Comparison of ENCODE assay signal across 17 cellular contexts in the genomic region with DNA sequence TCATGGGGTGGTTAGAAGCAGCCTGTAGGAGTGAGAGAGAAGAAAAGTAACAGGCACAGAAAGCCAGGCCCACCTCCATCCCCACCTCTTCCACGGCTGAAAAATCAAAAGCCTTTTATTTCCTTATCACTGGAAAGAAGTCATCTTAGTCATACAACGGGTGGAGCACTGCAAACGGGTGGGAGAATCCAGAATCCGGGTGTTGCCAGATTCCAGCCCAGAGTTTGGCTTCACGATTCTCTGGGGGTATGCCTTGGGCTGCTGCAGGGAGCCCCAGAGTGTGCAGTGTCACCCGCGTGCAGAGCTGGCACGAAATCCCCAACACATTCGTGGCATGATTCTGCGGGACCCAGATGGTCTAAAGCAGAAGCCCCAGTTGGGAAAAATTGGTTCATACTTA. TPM values are rescaled to one million over a fixed set of nuclear protein-coding genes. Genes with fewer than 3 reads are reported as not detected.
DNase-seq lines count a peak whose midpoint lies in the region; ATAC-seq and TF ChIP-seq lines count a peak whose summit lies in the region.
"Had no signal": no experiment of that assay in that cellular context is flagged by ENCODE, and none has a peak within 500 bp of the region (broad histone marks: within the 10 kb centered on the region; RNA-seq: fewer than 3 reads in every experiment).

No MANE protein-coding gene starts in this region.

- peak overlapping the region; percentile 67 for H3K4me2 ChIP-seq in BLaER1

- no peaks in the 10 kb centered on the region for H3K4me1 Mint-ChIP-seq in WTC11
- H3K4me1 Mint-ChIP-seq in nephron progenitor cell = peaks cover 19% of the 10 kb centered on the region
- H3K4me1 Mint-ChIP-seq in CD8-positive, alpha-beta T cell (ENCODE audit: low read depth) = peaks cover 2% of the 10 kb centered on the region

- H3K36me3 Mint-ChIP-seq in WTC11 (peaks cover 9% of the 10 kb centered on the region; the same call in 1 of the 2 replicates), nephron progenitor cell (ENCODE audit: low read depth) (peaks cover 19% of the 10 kb centered on the region)
- no peaks in the 10 kb centered on the region for H3K36me3 Mint-ChIP-seq in CD8-positive, alpha-beta T cell
- H3K36me3 Mint-ChIP-seq: CD4-positive, CD25-positive, alpha-beta regulatory T cell had no signal

- no peak overlapping the region for H3K9ac ChIP-seq in BLaER1

- no peaks in the 10 kb centered on the region for H3K27me3 ChIP-seq in BLaER1
- no peaks in the 10 kb centered on the region for H3K27me3 ChIP-seq in CD8-positive, alpha-beta T cell (ENCODE audit: insufficient read depth, low read length)

- TF ChIP-seq CTCF in HEK293 (tag by site-specific recombination; IDR thresholded peaks at IDR 0.05) (no peak), WTC11 (IDR thresholded peaks at IDR 0.05) (no peak), nephron progenitor cell (IDR thresholded peaks at IDR 0.05) (no peak)
- TF ChIP-seq CTCF in CD8-positive, alpha-beta T cell (IDR thresholded peaks at IDR 0.05) = no peak

- H3K27ac Mint-ChIP-seq in WTC11 = no peak overlapping the region
- peak overlapping the region; percentile 41 for H3K27ac Mint-ChIP-seq in nephron progenitor cell
- no peak overlapping the region for H3K27ac Mint-ChIP-seq in CD8-positive, alpha-beta T cell
- H3K27ac Mint-ChIP-seq: CD4-positive, CD25-positive, alpha-beta regulatory T cell had no signal

- POLR2A ChIA-PET in HEK293 (lab: Yijun Ruan, JAX) (no interaction called here), WTC11 (lab: Charles Lee) (interaction anchor here (1.1 kb wide), 1 partner anchor 58 kb away, joined by 3 read pairs; no protein-coding TSS in a partner anchor)
- POLR2A ChIA-PET in CD8-positive, alpha-beta T cell (lab: Charles Lee) = no interaction called here

- H3K9me3 Mint-ChIP-seq in WTC11 = no peaks in the 10 kb centered on the region
- no peaks in the 10 kb centered on the region for H3K9me3 Mint-ChIP-seq in nephron progenitor cell
- no peaks in the 10 kb centered on the region for H3K9me3 Mint-ChIP-seq in CD8-positive, alpha-beta T cell
- H3K9me3 Mint-ChIP-seq: CD4-positive, CD25-positive, alpha-beta regulatory T cell had no signal

- H3K36me3 ChIP-seq in BLaER1 (peaks cover 2% of the 10 kb centered on the region), HEK293 (ENCODE audit: control insufficient read depth in 2 of 2, insufficient read depth in 1 of 2, low read length in 2 of 2) (peaks cover 0 to 12% of the 10 kb centered on the region in 2 experiments; a peak in 1 of 3 replicates)
- H3K36me3 ChIP-seq in CD8-positive, alpha-beta T cell (ENCODE audit: insufficient read depth, low read length) = no peaks in the 10 kb centered on the region

- peaks cover 12% of the 10 kb centered on the region for H4K20me1 ChIP-seq in BLaER1

- CTCF ChIA-PET in HEK293 (lab: Yijun Ruan, JAX) (interaction anchor here (0.6 to 1.1 kb wide), 2 partner anchors 12 to 164 kb away, joined by 3 read pairs; no protein-coding TSS in a partner anchor), WTC11 (lab: Charles Lee) (interaction anchor here (0.6 to 1.2 kb wide), 3 partner anchors 10 to 168 kb away, joined by 3 to 4 read pairs (median 3); no protein-coding TSS in a partner anchor)
- CTCF ChIA-PET in CD8-positive, alpha-beta T cell (lab: Charles Lee) = no interaction called here

- intact Hi-C loops in CD8-positive, alpha-beta T cell (cut with DNase I, micrococcal nuclease) = no loop called here

- H3K4me1 ChIP-seq in BLaER1 (peaks cover 83% of the 10 kb centered on the region), HEK293 (ENCODE audit: control insufficient read depth, insufficient read depth, low read length) (no peaks in the 10 kb centered on the region)
- H3K4me1 ChIP-seq in CD8-positive, alpha-beta T cell (ENCODE audit: insufficient read depth, low read length) = no peaks in the 10 kb centered on the region
- H3K4me1 ChIP-seq: HAP-1 had no signal

- peak overlapping the region; percentile 68 for H3K27ac ChIP-seq in BLaER1
- H3K27ac ChIP-seq in HEK293 (ENCODE audit: extremely low read depth, low read depth, low read length) = no peak overlapping the region
- H3K27ac ChIP-seq in CD8-positive, alpha-beta T cell (ENCODE audit: low read depth, low read length) = no peak overlapping the region

- H3K27me3 Mint-ChIP-seq in WTC11 (ENCODE audit: low read depth) (no peaks in the 10 kb centered on the region; the same call in 1 of the 2 replicates), nephron progenitor cell (ENCODE audit: low read depth, poor library complexity) (peaks cover 32% of the 10 kb centered on the region)
- H3K27me3 Mint-ChIP-seq in CD8-positive, alpha-beta T cell (ENCODE audit: low read depth) = peaks cover 17% of the 10 kb centered on the region

- H3K4me3 ChIP-seq in BLaER1 (no peak overlapping the region), HEK293 (ENCODE audit: low read depth, low read length) (no peak overlapping the region)
- H3K4me3 ChIP-seq in CD8-positive, alpha-beta T cell (ENCODE audit: low read depth, low read length) = no peak overlapping the region
- H3K4me3 ChIP-seq: HAP-1 had no signal

- no peak for DNase-seq in WTC11 (ENCODE audit: low spot score)
- DNase-seq in nephron progenitor cell = no peak
- DNase-seq in CD8-positive, alpha-beta T cell = no peak
- DNase-seq: 8988T; C1 segment of cervical spinal cord; CD4-positive, CD25-positive, alpha-beta regulatory T cell; DMS153; DMS79; GDM1 had no signal

- ATAC-seq in WTC11 = no peak
- no peak for ATAC-seq in GM19324 (IDR thresholded peaks at IDR 0.05; ENCODE audit: low FRiP score, unreplicated experiment)
- ATAC-seq in CD8-positive, alpha-beta T cell = no peak
- no peak for ATAC-seq in GM19397 (IDR thresholded peaks at IDR 0.05; ENCODE audit: unreplicated experiment)

- H3K4me3 Mint-ChIP-seq in WTC11 (no peak overlapping the region), nephron progenitor cell (no peak overlapping the region)
- H3K4me3 Mint-ChIP-seq in CD8-positive, alpha-beta T cell = no peak overlapping the region
- H3K4me3 Mint-ChIP-seq: CD4-positive, CD25-positive, alpha-beta regulatory T cell had no signal

- H3K9me3 ChIP-seq in BLaER1 (no peaks in the 10 kb centered on the region), HEK293 (ENCODE audit: control insufficient read depth, insufficient read depth, low read depth, low read length) (no peaks in the 10 kb centered on the region)
- no peaks in the 10 kb centered on the region for H3K9me3 ChIP-seq in CD8-positive, alpha-beta T cell (ENCODE audit: low read length)
- H3K9me3 ChIP-seq: HAP-1 had no signal

TF ChIP-seq in HEK293, 187 proteins besides CTCF, POLR2A, EP300 and RAD21:
- TF ChIP-seq EGR2 (tag by site-specific recombination; IDR thresholded peaks at IDR 0.05; ENCODE audit: low read depth) (0 out of 2 replicates have a peak, but pooled peaks have one; percentile 4), GFI1B (tag by site-specific recombination; IDR thresholded peaks at IDR 0.05) (no peak)

TF ChIP-seq in WTC11, 78 proteins besides CTCF, POLR2A, EP300 and RAD21 (continues in another document):
- TF ChIP-seq ZNF263 (CRISPR knock-in tag; IDR thresholded peaks at IDR 0.05; ENCODE audit: low read depth) = no peak
- TF ChIP-seq, protein P1, sequence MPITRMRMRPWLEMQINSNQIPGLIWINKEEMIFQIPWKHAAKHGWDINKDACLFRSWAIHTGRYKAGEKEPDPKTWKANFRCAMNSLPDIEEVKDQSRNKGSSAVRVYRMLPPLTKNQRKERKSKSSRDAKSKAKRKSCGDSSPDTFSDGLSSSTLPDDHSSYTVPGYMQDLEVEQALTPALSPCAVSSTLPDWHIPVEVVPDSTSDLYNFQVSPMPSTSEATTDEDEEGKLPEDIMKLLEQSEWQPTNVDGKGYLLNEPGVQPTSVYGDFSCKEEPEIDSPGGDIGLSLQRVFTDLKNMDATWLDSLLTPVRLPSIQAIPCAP (CRISPR knock-in tag; IDR thresholded peaks at IDR 0.05) = no peak
- TF ChIP-seq MYBL2 (CRISPR knock-in tag; IDR thresholded peaks at IDR 0.05) = no peak
- TF ChIP-seq ATF1 (CRISPR knock-in tag; IDR thresholded peaks at IDR 0.05) = no peak
- TF ChIP-seq, protein P2, sequence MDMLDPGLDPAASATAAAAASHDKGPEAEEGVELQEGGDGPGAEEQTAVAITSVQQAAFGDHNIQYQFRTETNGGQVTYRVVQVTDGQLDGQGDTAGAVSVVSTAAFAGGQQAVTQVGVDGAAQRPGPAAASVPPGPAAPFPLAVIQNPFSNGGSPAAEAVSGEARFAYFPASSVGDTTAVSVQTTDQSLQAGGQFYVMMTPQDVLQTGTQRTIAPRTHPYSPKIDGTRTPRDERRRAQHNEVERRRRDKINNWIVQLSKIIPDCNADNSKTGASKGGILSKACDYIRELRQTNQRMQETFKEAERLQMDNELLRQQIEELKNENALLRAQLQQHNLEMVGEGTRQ (CRISPR knock-in tag; IDR thresholded peaks at IDR 0.05) = no peak
- no peak for TF ChIP-seq HMGA2 (CRISPR knock-in tag; IDR thresholded peaks at IDR 0.05)
- TF ChIP-seq, protein P3, sequence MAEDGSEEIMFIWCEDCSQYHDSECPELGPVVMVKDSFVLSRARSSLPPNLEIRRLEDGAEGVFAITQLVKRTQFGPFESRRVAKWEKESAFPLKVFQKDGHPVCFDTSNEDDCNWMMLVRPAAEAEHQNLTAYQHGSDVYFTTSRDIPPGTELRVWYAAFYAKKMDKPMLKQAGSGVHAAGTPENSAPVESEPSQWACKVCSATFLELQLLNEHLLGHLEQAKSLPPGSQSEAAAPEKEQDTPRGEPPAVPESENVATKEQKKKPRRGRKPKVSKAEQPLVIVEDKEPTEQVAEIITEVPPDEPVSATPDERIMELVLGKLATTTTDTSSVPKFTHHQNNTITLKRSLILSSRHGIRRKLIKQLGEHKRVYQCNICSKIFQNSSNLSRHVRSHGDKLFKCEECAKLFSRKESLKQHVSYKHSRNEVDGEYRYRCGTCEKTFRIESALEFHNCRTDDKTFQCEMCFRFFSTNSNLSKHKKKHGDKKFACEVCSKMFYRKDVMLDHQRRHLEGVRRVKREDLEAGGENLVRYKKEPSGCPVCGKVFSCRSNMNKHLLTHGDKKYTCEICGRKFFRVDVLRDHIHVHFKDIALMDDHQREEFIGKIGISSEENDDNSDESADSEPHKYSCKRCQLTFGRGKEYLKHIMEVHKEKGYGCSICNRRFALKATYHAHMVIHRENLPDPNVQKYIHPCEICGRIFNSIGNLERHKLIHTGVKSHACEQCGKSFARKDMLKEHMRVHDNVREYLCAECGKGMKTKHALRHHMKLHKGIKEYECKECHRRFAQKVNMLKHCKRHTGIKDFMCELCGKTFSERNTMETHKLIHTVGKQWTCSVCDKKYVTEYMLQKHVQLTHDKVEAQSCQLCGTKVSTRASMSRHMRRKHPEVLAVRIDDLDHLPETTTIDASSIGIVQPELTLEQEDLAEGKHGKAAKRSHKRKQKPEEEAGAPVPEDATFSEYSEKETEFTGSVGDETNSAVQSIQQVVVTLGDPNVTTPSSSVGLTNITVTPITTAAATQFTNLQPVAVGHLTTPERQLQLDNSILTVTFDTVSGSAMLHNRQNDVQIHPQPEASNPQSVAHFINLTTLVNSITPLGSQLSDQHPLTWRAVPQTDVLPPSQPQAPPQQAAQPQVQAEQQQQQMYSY (CRISPR knock-in tag; IDR thresholded peaks at IDR 0.05) = peak; percentile 88

RNA-seq across cellular contexts. Expression of a gene that starts 2.5 kb away (rescaled TPM):
- total RNA-seq in WTC11 (2021) = not detected in 3 replicates
- not detected for total RNA-seq in CD8-positive, alpha-beta T cell
- total RNA-seq: A673; CD4-positive, CD25-positive, alpha-beta regulatory T cell; Daoy; H1 had no signal

RNA-seq across cellular contexts. Expression of a gene that starts 8.6 kb away (rescaled TPM):
- 0.27 TPM in 1 of 3 replicates, not detected in the others for total RNA-seq in WTC11 (2021)
- not detected for total RNA-seq in CD8-positive, alpha-beta T cell
- total RNA-seq: A673; CD4-positive, CD25-positive, alpha-beta regulatory T cell had no signal

RNA-seq across cellular contexts. Expression of a gene that starts 44.1 kb away (rescaled TPM):
- 20.0 to 22.3 TPM (median 20.8 TPM) in 3 replicates for total RNA-seq in WTC11 (2021)
- 10 to 100 TPM; 14.8 to 18.5 TPM for total RNA-seq in CD8-positive, alpha-beta T cell

RNA-seq across cellular contexts. Expression of a gene that starts 44.4 kb away (rescaled TPM):
- total RNA-seq in WTC11 (2021) = 19.4 to 23.4 TPM (median 22.6 TPM) in 3 replicates
- 10 to 100 TPM; 27.3 to 27.5 TPM for total RNA-seq in CD8-positive, alpha-beta T cell
